10 cellular contexts compared by ENCODE assay signal in the genomic region with DNA sequence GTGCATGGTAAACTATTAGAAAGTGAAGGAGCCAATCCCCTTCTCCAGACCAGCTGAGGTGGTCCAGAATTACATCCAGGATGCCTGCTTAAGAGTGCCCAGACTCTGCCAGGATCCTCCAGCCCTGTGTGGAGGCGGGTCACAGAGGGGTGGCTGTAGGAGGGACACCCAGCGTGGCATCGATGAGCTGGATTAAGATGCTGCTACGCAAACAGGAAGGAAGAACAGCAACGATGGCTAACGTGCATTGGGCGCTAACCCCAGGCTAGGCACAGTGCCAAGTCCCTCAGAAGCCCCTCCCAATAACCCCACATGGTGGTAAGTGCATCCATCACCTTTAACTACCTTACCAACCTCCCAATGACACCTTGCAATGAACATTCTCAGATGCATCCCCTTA.
A peak's percentile ranks its signal among the peaks of the same experiment; 100 is the strongest.
DNase-seq lines count a peak whose midpoint lies in the region; ATAC-seq, FAIRE-seq and TF ChIP-seq lines count a peak whose summit lies in the region.
"Had no signal": no experiment of that assay in that cellular context is flagged by ENCODE, and none has a peak within 500 bp of the region (broad histone marks: within the 10 kb centered on the region; RNA-seq: fewer than 3 reads in every experiment).

No MANE protein-coding gene starts in this region.

- no peak overlapping the region for H3K27ac ChIP-seq in H9 (ENCODE audit: insufficient read length, low read depth, low read length)

- H3K27ac Mint-ChIP-seq in H9 = peak overlapping the region in 2 of 3 experiments; percentile 10 to 75; a peak in 1 of 7 replicates
- H3K27ac Mint-ChIP-seq in T-helper 1 cell treated with Interleukin-12 subunit alpha and Interleukin-12 subunit beta and Interleukin-4 antibody, amounts not matched to agents 30 μg/mL and 1 μg/mL, for 36 hours = peak overlapping the region; percentile 6
- no peak overlapping the region for H3K27ac Mint-ChIP-seq in activated naive CD4-positive, alpha-beta T cell treated with anti-CD3 and anti-CD28 coated beads for 36 hours
- H3K27ac Mint-ChIP-seq in natural killer cell treated with Interleukin-12 subunit alpha and Interleukin-12 subunit beta and Interleukin-15 and Interleukin-18, amount 100 ng/mL, for 72 hours = peak overlapping the region; percentile 85 to 88

- no peak for FAIRE-seq in H54 (lab: Jason Lieb, UNC)
- FAIRE-seq: HTR-8/SVneo had no signal

- no peaks in the 10 kb centered on the region for H3K23me2 ChIP-seq in H9 (ENCODE audit: insufficient read length, low read depth, low read length, poor library complexity, severe bottlenecking)

- H3T11ph ChIP-seq in H9 (ENCODE audit: low read length) = no peak overlapping the region

- DNase-seq in H9 (no peak), SHP77 treated with DMSO at 0.1 percent for 48 hours (lab: John Stamatoyannopoulos, UW) (no peak), NCI-H187 treated with DMSO at 0.1 percent for 48 hours (lab: John Stamatoyannopoulos, UW) (no peak), H54 (ENCODE audit: insufficient read length, low spot score) (no peak)
- peak; percentile 51 for DNase-seq in activated naive CD4-positive, alpha-beta T cell treated with anti-CD3 and anti-CD28 coated beads for 36 hours
- no peak for DNase-seq in natural killer cell treated with Interleukin-12 subunit alpha and Interleukin-12 subunit beta and Interleukin-15 and Interleukin-18, amount 100 ng/mL, for 72 hours (ENCODE audit: low spot score)
- DNase-seq: NCI-H2081 treated with DMSO at 0.1 percent for 48 hours had no signal

- CTCF ChIA-PET in activated naive CD4-positive, alpha-beta T cell treated with anti-CD3 and anti-CD28 coated beads for 36 hours (lab: Charles Lee) = no interaction called here

- no peak overlapping the region for H2BK120ac ChIP-seq in H9 (ENCODE audit: low read depth, low read length, poor library complexity, severe bottlenecking)

- no peaks in the 10 kb centered on the region for H4K20me1 ChIP-seq in H9 (ENCODE audit: control insufficient read depth, insufficient read depth, insufficient read length)

- H3K4ac ChIP-seq in H9 (ENCODE audit: low read depth, low read length) = no peak overlapping the region

- H3K4me1 ChIP-seq in H9 (ENCODE audit: insufficient read depth, low read length) = no peaks in the 10 kb centered on the region

- no peaks in the 10 kb centered on the region; the same call in 1 of the 2 replicates for H3K79me2 ChIP-seq in H9 (ENCODE audit: insufficient read depth, low read length)

- no peak overlapping the region for H2AFZ ChIP-seq in H9 (ENCODE audit: low read length)

- no peaks in the 10 kb centered on the region for H3K79me1 ChIP-seq in H9 (ENCODE audit: insufficient read depth, low read depth, low read length, poor library complexity, severe bottlenecking)

- H3K23ac ChIP-seq in H9 (ENCODE audit: insufficient read length, low read depth, low read length) = no peak overlapping the region

- intact Hi-C loops in activated naive CD4-positive, alpha-beta T cell treated with anti-CD3 and anti-CD28 coated beads for 36 hours (cut with micrococcal nuclease) = no loop called here

- H3K9me3 Mint-ChIP-seq in H9 = peaks cover 0 to 3% of the 10 kb centered on the region in 2 experiments; a peak in 2 of 5 replicates
- H3K9me3 Mint-ChIP-seq in T-helper 1 cell treated with Interleukin-12 subunit alpha and Interleukin-12 subunit beta and Interleukin-4 antibody, amounts not matched to agents 30 μg/mL and 1 μg/mL, for 36 hours = no peaks in the 10 kb centered on the region
- peaks cover 5% of the 10 kb centered on the region for H3K9me3 Mint-ChIP-seq in activated naive CD4-positive, alpha-beta T cell treated with anti-CD3 and anti-CD28 coated beads for 36 hours
- H3K9me3 Mint-ChIP-seq in natural killer cell treated with Interleukin-12 subunit alpha and Interleukin-12 subunit beta and Interleukin-15 and Interleukin-18, amount 100 ng/mL, for 72 hours = no peaks in the 10 kb centered on the region

- H3K27me3 ChIP-seq in H9 (ENCODE audit: insufficient read depth, low read length) = no peaks in the 10 kb centered on the region

- no peaks in the 10 kb centered on the region for H3K9me3 ChIP-seq in H9 (ENCODE audit: control insufficient read depth, low read depth, low read length)

- no peak for TF ChIP-seq CTCF in H9 (conservative IDR thresholded peaks at IDR 0.05)

- no peak overlapping the region for H3K18ac ChIP-seq in H9 (ENCODE audit: insufficient read length, low read depth, low read length)

- H3K14ac ChIP-seq in H9 (ENCODE audit: insufficient read depth, low read length) = no peak overlapping the region

- H4K91ac ChIP-seq in H9 (ENCODE audit: insufficient read length, low read depth, low read length) = no peak overlapping the region

- H3K36me3 Mint-ChIP-seq in H9 (ENCODE audit: insufficient read depth in 1 of 3, low read depth in 3 of 3) = peaks cover 0 to 14% (median 0%) of the 10 kb centered on the region in 3 experiments; a peak in 5 of 7 replicates
- peaks cover 12% of the 10 kb centered on the region for H3K36me3 Mint-ChIP-seq in T-helper 1 cell treated with Interleukin-12 subunit alpha and Interleukin-12 subunit beta and Interleukin-4 antibody, amounts not matched to agents 30 μg/mL and 1 μg/mL, for 36 hours (ENCODE audit: low read depth)
- peaks cover 2% of the 10 kb centered on the region for H3K36me3 Mint-ChIP-seq in activated naive CD4-positive, alpha-beta T cell treated with anti-CD3 and anti-CD28 coated beads for 36 hours (ENCODE audit: low read depth)
- H3K36me3 Mint-ChIP-seq in natural killer cell treated with Interleukin-12 subunit alpha and Interleukin-12 subunit beta and Interleukin-15 and Interleukin-18, amount 100 ng/mL, for 72 hours = peaks cover 6% of the 10 kb centered on the region

- no peak overlapping the region for H3K4me2 ChIP-seq in H9 (ENCODE audit: insufficient read depth, insufficient read length, low read length)

- ATAC-seq in natural killer cell treated with Interleukin-12 subunit alpha and Interleukin-12 subunit beta and Interleukin-15 and Interleukin-18, amount 100 ng/mL, for 72 hours = peak; percentile 63 to 69
- no peak for ATAC-seq in GM21825 (IDR thresholded peaks at IDR 0.05; ENCODE audit: unreplicated experiment)

- no peak overlapping the region for H2BK5ac ChIP-seq in H9 (ENCODE audit: insufficient read length, low read length)

- H3K4me3 Mint-ChIP-seq in H9 = no peak overlapping the region
- H3K4me3 Mint-ChIP-seq in T-helper 1 cell treated with Interleukin-12 subunit alpha and Interleukin-12 subunit beta and Interleukin-4 antibody, amounts not matched to agents 30 μg/mL and 1 μg/mL, for 36 hours = peak overlapping the region; percentile 7
- no peak overlapping the region for H3K4me3 Mint-ChIP-seq in activated naive CD4-positive, alpha-beta T cell treated with anti-CD3 and anti-CD28 coated beads for 36 hours
- peak overlapping the region; percentile 77 for H3K4me3 Mint-ChIP-seq in natural killer cell treated with Interleukin-12 subunit alpha and Interleukin-12 subunit beta and Interleukin-15 and Interleukin-18, amount 100 ng/mL, for 72 hours

- WGBS in H9 (ENCODE audit: extremely low coverage, insufficient read length, low lambda C conversion rate) = no CpG with 5 or more reads among the region's 7 CpGs

- peaks cover 23 to 29% of the 10 kb centered on the region in 2 experiments for H3K4me1 Mint-ChIP-seq in H9
- peaks cover 33% of the 10 kb centered on the region for H3K4me1 Mint-ChIP-seq in T-helper 1 cell treated with Interleukin-12 subunit alpha and Interleukin-12 subunit beta and Interleukin-4 antibody, amounts not matched to agents 30 μg/mL and 1 μg/mL, for 36 hours (ENCODE audit: low read depth)
- peaks cover 36% of the 10 kb centered on the region for H3K4me1 Mint-ChIP-seq in activated naive CD4-positive, alpha-beta T cell treated with anti-CD3 and anti-CD28 coated beads for 36 hours (ENCODE audit: low read depth)
- H3K4me1 Mint-ChIP-seq in natural killer cell treated with Interleukin-12 subunit alpha and Interleukin-12 subunit beta and Interleukin-15 and Interleukin-18, amount 100 ng/mL, for 72 hours (ENCODE audit: low read depth in 2 of 2) = peaks cover 52 to 54% of the 10 kb centered on the region in 2 donors

- H2BK12ac ChIP-seq in H9 (ENCODE audit: insufficient read length, low read depth, low read length) = no peak overlapping the region

- no peak overlapping the region for H2BK20ac ChIP-seq in H9 (ENCODE audit: low read depth, low read length, poor library complexity, severe bottlenecking)

- no peak overlapping the region for H2AK5ac ChIP-seq in H9 (ENCODE audit: insufficient read length, low read length)

- no peak overlapping the region for H4K8ac ChIP-seq in H9 (replicated peaks; ENCODE audit: insufficient read length, low read depth, low read length)

- no peak overlapping the region for H2BK15ac ChIP-seq in H9 (ENCODE audit: low read depth, low read length)

- no peak overlapping the region for H3K9ac ChIP-seq in H9 (ENCODE audit: extremely low read depth, insufficient read length, low read length)

- no peak for TF ChIP-seq POLR2A in H54 (IDR thresholded peaks at IDR 0.05; ENCODE audit: low read depth, low read length)

- no peak overlapping the region for H4K5ac ChIP-seq in H9 (ENCODE audit: insufficient read length, low read depth, low read length)

- no peak overlapping the region for H3K56ac ChIP-seq in H9 (ENCODE audit: insufficient read length, low read depth, low read length)

- H3K27me3 Mint-ChIP-seq in H9 (ENCODE audit: low read depth) = no peaks in the 10 kb centered on the region
- no peaks in the 10 kb centered on the region for H3K27me3 Mint-ChIP-seq in T-helper 1 cell treated with Interleukin-12 subunit alpha and Interleukin-12 subunit beta and Interleukin-4 antibody, amounts not matched to agents 30 μg/mL and 1 μg/mL, for 36 hours (ENCODE audit: low read depth)
- H3K27me3 Mint-ChIP-seq in activated naive CD4-positive, alpha-beta T cell treated with anti-CD3 and anti-CD28 coated beads for 36 hours (ENCODE audit: low read depth) = no peaks in the 10 kb centered on the region
- H3K27me3 Mint-ChIP-seq in natural killer cell treated with Interleukin-12 subunit alpha and Interleukin-12 subunit beta and Interleukin-15 and Interleukin-18, amount 100 ng/mL, for 72 hours = no peaks in the 10 kb centered on the region

Comparison
In these comparisons a context has a peak if more than half of its experiments do, and no peak if none do; other contexts are left out.
1. H3K4me3 Mint-ChIP-seq: peak in T-helper 1 cell treated with Interleukin-12 subunit alpha and Interleukin-12 subunit beta and Interleukin-4 antibody, amounts not matched to agents 30 μg/mL and 1 μg/mL, for 36 hours (single experiment) and natural killer cell treated with Interleukin-12 subunit alpha and Interleukin-12 subunit beta and Interleukin-15 and Interleukin-18, amount 100 ng/mL, for 72 hours (single experiment); none in H9 (0 of 2) and activated naive CD4-positive, alpha-beta T cell treated with anti-CD3 and anti-CD28 coated beads for 36 hours (single experiment).